ENCODE assay signal across 9 cellular contexts in the genomic region with DNA sequence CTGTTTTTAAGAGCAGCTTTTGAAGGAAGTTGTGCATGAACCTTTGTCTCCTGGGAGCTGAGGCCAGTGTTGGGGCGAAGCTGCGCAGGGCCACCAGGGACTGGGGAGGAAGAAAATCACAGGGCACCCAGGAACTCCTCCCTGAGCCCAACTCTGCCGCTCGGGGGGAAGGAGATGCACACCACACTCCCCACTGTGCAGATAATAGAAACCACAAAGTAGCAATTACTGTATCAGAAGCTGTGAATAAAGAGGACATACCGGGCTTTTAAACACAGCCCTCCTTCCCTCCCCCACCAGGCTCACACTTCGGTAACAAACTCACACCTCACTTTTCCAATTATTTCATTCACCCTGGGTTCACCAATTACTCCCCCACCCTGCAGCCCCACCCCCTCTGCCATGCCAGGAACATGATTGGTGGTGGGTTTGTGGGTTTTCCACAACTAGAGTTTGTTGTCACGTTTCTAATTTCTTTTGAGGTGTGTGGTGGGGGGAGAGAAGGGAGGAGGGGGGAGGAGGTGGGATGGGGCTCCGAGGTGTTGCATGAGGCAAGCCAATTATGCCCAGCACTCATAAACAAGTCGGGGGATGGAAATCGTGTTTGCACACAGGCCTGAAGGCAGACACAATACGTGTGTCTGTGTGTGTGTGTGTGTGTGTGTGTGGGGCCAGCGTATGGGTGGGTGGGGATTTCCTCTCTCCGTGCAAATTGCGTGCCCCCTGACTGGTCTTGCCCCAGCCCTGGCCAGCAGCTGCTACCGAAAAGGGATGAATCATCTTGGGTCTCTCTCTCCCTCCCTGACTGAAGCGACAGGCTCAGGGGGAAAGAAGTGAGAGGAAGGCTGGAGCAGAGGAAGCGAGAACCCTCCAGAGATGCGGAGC.
A peak's percentile ranks its signal among the peaks of the same experiment; 100 is the strongest.
DNase-seq lines count a peak whose midpoint lies in the region; ATAC-seq, FAIRE-seq and TF ChIP-seq lines count a peak whose summit lies in the region.
"Had no signal": no experiment of that assay in that cellular context is flagged by ENCODE, and none has a peak within 500 bp of the region (broad histone marks: within the 10 kb centered on the region; RNA-seq: fewer than 3 reads in every experiment).

No MANE protein-coding gene starts in this region.

- POLR2A ChIA-PET in Caco-2 (lab: Charles Lee) = no interaction called here

- intact Hi-C loops in Caco-2 (cut with micrococcal nuclease; ENCODE audit: unreplicated experiment) = no loop called here
- intact Hi-C loops in gastrocnemius medialis (cut with DNase I; ENCODE audit: low total_unique reads) = no loop called here

- no peaks in the 10 kb centered on the region for H3K9me3 ChIP-seq in iPS-18a (ENCODE audit: control insufficient read depth, low read depth, low read length)
- H3K9me3 ChIP-seq in Caco-2 = no peaks in the 10 kb centered on the region
- H3K9me3 ChIP-seq in gastrocnemius medialis = no peaks in the 10 kb centered on the region

- peak overlapping the region; percentile 34 for H3K9ac ChIP-seq in iPS-18a (ENCODE audit: low read length)

- TF ChIP-seq CTCF in Caco-2 (IDR thresholded peaks at IDR 0.05; ENCODE audit: insufficient read depth in 1 of 2, low read depth in 1 of 2, low read length in 1 of 2, severe bottlenecking in 1 of 2, unreplicated experiment in 1 of 2) (no peak), gastrocnemius medialis (IDR thresholded peaks at IDR 0.05 in 4 of 5, conservative IDR thresholded peaks at IDR 0.05 in 1 of 5) (no peak)

- no peaks in the 10 kb centered on the region for H3K9me3 Mint-ChIP-seq in Caco-2 (ENCODE audit: unreplicated experiment)

- no peaks in the 10 kb centered on the region for H3K27me3 ChIP-seq in iPS-18a (ENCODE audit: control insufficient read depth, insufficient read depth, low read length)
- no peaks in the 10 kb centered on the region for H3K27me3 ChIP-seq in Caco-2 (replicated peaks; ENCODE audit: control insufficient read depth, insufficient read depth, low read length)
- H3K27me3 ChIP-seq in gastrocnemius medialis = no peaks in the 10 kb centered on the region

- no peaks in the 10 kb centered on the region for H3K36me3 ChIP-seq in iPS-18a (ENCODE audit: control insufficient read depth, low read depth, low read length)
- no peaks in the 10 kb centered on the region; the same call in 1 of the 2 replicates for H3K36me3 ChIP-seq in Caco-2 (ENCODE audit: control insufficient read depth, insufficient read depth, low read length)
- H3K36me3 ChIP-seq in gastrocnemius medialis = peaks cover 0 to 8% of the 10 kb centered on the region in 2 donors

- no peaks in the 10 kb centered on the region for H3K27me3 Mint-ChIP-seq in Caco-2 (ENCODE audit: insufficient read depth, unreplicated experiment)

- no peak overlapping the region for H3K27ac Mint-ChIP-seq in Caco-2 (ENCODE audit: unreplicated experiment)

- H3K4me1 ChIP-seq in iPS-18a (ENCODE audit: control insufficient read depth, low read depth, low read length) = peaks cover 44% of the 10 kb centered on the region
- no peaks in the 10 kb centered on the region for H3K4me1 ChIP-seq in Caco-2
- H3K4me1 ChIP-seq in gastrocnemius medialis = no peaks in the 10 kb centered on the region

- in situ Hi-C loops in gastrocnemius medialis (cut with MboI; ENCODE audit: low sequenced_read_pairs in 4 of 4) = no loop called here

- H3K27ac ChIP-seq in iPS-18a (ENCODE audit: low read length) (peak overlapping the region; percentile 48), gastrocnemius medialis (no peak overlapping the region)

- ATAC-seq in GM19351 (IDR thresholded peaks at IDR 0.05; ENCODE audit: unreplicated experiment) (no peak), GM21367 (IDR thresholded peaks at IDR 0.05; ENCODE audit: unreplicated experiment) (no peak), gastrocnemius medialis (no peak)

- peak overlapping the region; percentile 24 for H3K4me3 ChIP-seq in iPS-18a (ENCODE audit: low read length)
- no peak overlapping the region for H3K4me3 ChIP-seq in Caco-2 (ENCODE audit: low read depth, low read length)
- no peak overlapping the region for H3K4me3 ChIP-seq in gastrocnemius medialis

- CTCF ChIA-PET in Caco-2 (lab: Charles Lee) = interaction anchor here (0.7 kb wide), 1 partner anchor 441 kb away, joined by 3 read pairs; the partner anchor contains the start of gene SDSL

- no peak for TF ChIP-seq POLR2A in gastrocnemius medialis (IDR thresholded peaks at IDR 0.05)

- no peaks in the 10 kb centered on the region for H3K4me1 Mint-ChIP-seq in Caco-2 (ENCODE audit: low read depth, unreplicated experiment)

- peaks cover 6% of the 10 kb centered on the region for H3K36me3 Mint-ChIP-seq in Caco-2 (ENCODE audit: insufficient read depth, unreplicated experiment)

- no peak for FAIRE-seq in HTR-8/SVneo (lab: Jason Lieb, UNC)

- no peak overlapping the region for H3K4me3 Mint-ChIP-seq in Caco-2 (ENCODE audit: unreplicated experiment)

- no TSS peak for BruUV-seq in Caco-2 (replicated peaks; lab: Mats Ljungman, UMichigan)

- peak; percentile 86 for DNase-seq in AG20443 (ENCODE audit: low spot score)
- DNase-seq in HTR-8/SVneo (ENCODE audit: insufficient read length, low spot score) = peak; percentile 31
- peak; percentile 36 for DNase-seq in SW480 (ENCODE audit: low spot score)
- DNase-seq in Caco-2 = no peak
- no peak for DNase-seq in gastrocnemius medialis
- DNase-seq: stimulated activated CD4-positive, alpha-beta T cell treated with anti-CD3 and anti-CD28 coated beads, Interleukin-12 subunit alpha, Interleukin-12 subunit beta, amount 100 ng/mL, for 4 hours had no signal

Comparison
In these comparisons a context has a peak if more than half of its experiments do, and no peak if none do; other contexts are left out.
1. DNase-seq: peak in AG20443 (single experiment), HTR-8/SVneo (single experiment) and SW480 (single experiment); none in Caco-2 (0 of 2) and gastrocnemius medialis (0 of 2).